36 cellular contexts compared by ENCODE assay signal in genomic region chr1:240917976-240918375, GRCh38.
DNase-seq lines count a peak whose midpoint lies in the region; ATAC-seq, FAIRE-seq and TF ChIP-seq lines count a peak whose summit lies in the region.
"Had no signal": no experiment of that assay in that cellular context is flagged by ENCODE, and none has a peak within 500 bp of the region (broad histone marks: within the 10 kb centered on the region; RNA-seq: fewer than 3 reads in every experiment).

No MANE protein-coding gene starts in this region.

- H4K20me1 ChIP-seq in Karpas-422 (ENCODE audit: insufficient read depth, low read depth, low read length) (no peaks in the 10 kb centered on the region), neural cell (ENCODE audit: insufficient read depth) (no peaks in the 10 kb centered on the region)
- H4K20me1 ChIP-seq: BLaER1; BLaER1 treated with 17β-estradiol and CSF1 and Interleukin-3, amounts not matched to agents 10 nM and 100 nM had no signal

- TF ChIP-seq CTCF in D721Med (IDR thresholded peaks at IDR 0.05; ENCODE audit: insufficient read depth, missing control alignments) (no peak), neural cell (IDR thresholded peaks at IDR 0.05; ENCODE audit: poor library complexity, severe bottlenecking) (no peak), type B pancreatic cell (conservative IDR thresholded peaks at IDR 0.05) (no peak)

- no peak overlapping the region for H3K4me3 ChIP-seq in Karpas-422 (ENCODE audit: low read length)
- H3K4me3 ChIP-seq in neural cell (ENCODE audit: low read length) = peak overlapping the region; percentile 9
- H3K4me3 ChIP-seq: A549; BLaER1; BLaER1 treated with 17β-estradiol and CSF1 and Interleukin-3, amounts not matched to agents 10 nM and 100 nM had no signal

- no peak overlapping the region for H3K27ac ChIP-seq in Karpas-422 (ENCODE audit: low read length)
- peak overlapping the region; percentile 29 for H3K27ac ChIP-seq in neural cell (ENCODE audit: low read length)
- H3K27ac ChIP-seq: 22Rv1; A549; BLaER1; BLaER1 treated with 17β-estradiol and CSF1 and Interleukin-3, amounts not matched to agents 10 nM and 100 nM; C4-2B had no signal

- H3F3A ChIP-seq in neural cell (ENCODE audit: insufficient read depth, low read length, poor library complexity, severe bottlenecking) = no peaks in the 10 kb centered on the region

- H3K27me3 ChIP-seq in Karpas-422 (ENCODE audit: low read length) = 0 out of 2 replicates have a peak, but pooled peaks cover 2% of the 10 kb centered on the region
- H3K27me3 ChIP-seq in neural cell (ENCODE audit: insufficient read depth, low read depth, low read length) = no peaks in the 10 kb centered on the region
- H3K27me3 ChIP-seq: BE2C; BLaER1; BLaER1 treated with 17β-estradiol and CSF1 and Interleukin-3, amounts not matched to agents 10 nM and 100 nM had no signal

- ATAC-seq in GM19455 (IDR thresholded peaks at IDR 0.05; ENCODE audit: unreplicated experiment) (no peak), HG02610 (IDR thresholded peaks at IDR 0.05; ENCODE audit: unreplicated experiment) (no peak), GM18517 (IDR thresholded peaks at IDR 0.05; ENCODE audit: unreplicated experiment) (no peak)
- no peak for ATAC-seq in stimulated activated naive B cell treated with anti-CD40 and anti-IgM and Interleukin-4, amounts not matched to agents 10 μg/mL and 1 μg/mL and 100 μg/mL, for 72 hours (replicated peaks)
- ATAC-seq: A549; CD8-positive, alpha-beta T cell had no signal

- no peaks in the 10 kb centered on the region for H3K4me1 Mint-ChIP-seq in type B pancreatic cell (ENCODE audit: unreplicated experiment)
- H3K4me1 Mint-ChIP-seq in stimulated activated naive B cell treated with anti-CD40 and anti-IgM and Interleukin-4, amounts not matched to agents 10 μg/mL and 1 μg/mL and 100 μg/mL, for 72 hours = no peaks in the 10 kb centered on the region
- H3K4me1 Mint-ChIP-seq: B cell; CD14-positive monocyte; CD4-positive, alpha-beta memory T cell; CD4-positive, CD25-positive, alpha-beta regulatory T cell; CD8-positive, alpha-beta memory T cell had no signal

- no peaks in the 10 kb centered on the region for H3K79me2 ChIP-seq in Karpas-422 (ENCODE audit: low read length)
- H3K79me2 ChIP-seq in neural cell (replicated peaks; ENCODE audit: insufficient read depth, low read length) = no peaks in the 10 kb centered on the region

- H3K36me3 Mint-ChIP-seq in type B pancreatic cell = no peaks in the 10 kb centered on the region
- no peaks in the 10 kb centered on the region for H3K36me3 Mint-ChIP-seq in stimulated activated naive B cell treated with anti-CD40 and anti-IgM and Interleukin-4, amounts not matched to agents 10 μg/mL and 1 μg/mL and 100 μg/mL, for 72 hours
- H3K36me3 Mint-ChIP-seq: CD14-positive monocyte; CD4-positive, alpha-beta memory T cell; CD4-positive, CD25-positive, alpha-beta regulatory T cell; CD8-positive, alpha-beta memory T cell; CD8-positive, alpha-beta T cell had no signal

- H3K9me3 ChIP-seq in Karpas-422 (ENCODE audit: low read length) (no peaks in the 10 kb centered on the region), neural cell (ENCODE audit: low read length) (no peaks in the 10 kb centered on the region)
- H3K9me3 ChIP-seq: A549; BE2C; BLaER1; BLaER1 treated with 17β-estradiol and CSF1 and Interleukin-3, amounts not matched to agents 10 nM and 100 nM; Caco-2 had no signal

- no peak overlapping the region for H3K4me3 Mint-ChIP-seq in type B pancreatic cell
- no peak overlapping the region for H3K4me3 Mint-ChIP-seq in stimulated activated naive B cell treated with anti-CD40 and anti-IgM and Interleukin-4, amounts not matched to agents 10 μg/mL and 1 μg/mL and 100 μg/mL, for 72 hours
- H3K4me3 Mint-ChIP-seq: B cell; CD14-positive monocyte; CD4-positive, alpha-beta memory T cell; CD4-positive, alpha-beta T cell; CD4-positive, CD25-positive, alpha-beta regulatory T cell; CD8-positive, alpha-beta memory T cell; CD8-positive, alpha-beta T cell had no signal

- H3K4me1 ChIP-seq in Karpas-422 (ENCODE audit: low read length) = peaks cover 13% of the 10 kb centered on the region
- H3K4me1 ChIP-seq: A549, BE2C, BLaER1, Caco-2 had no signal

- H3K4me2 ChIP-seq in Karpas-422 (ENCODE audit: low read depth, low read length, poor library complexity, severe bottlenecking) (no peak overlapping the region), neural cell (ENCODE audit: low read length) (peak overlapping the region; percentile 13)
- H3K4me2 ChIP-seq: A549; BLaER1; BLaER1 treated with 17β-estradiol and CSF1 and Interleukin-3, amounts not matched to agents 10 nM and 100 nM had no signal

- H3K9me2 ChIP-seq in Karpas-422 (replicated peaks; ENCODE audit: insufficient read depth, low read length) = no peaks in the 10 kb centered on the region
- H3K9me2 ChIP-seq in neural cell (ENCODE audit: insufficient read depth, low read length) = no peaks in the 10 kb centered on the region

- no peak for DNase-seq in D721Med (ENCODE audit: insufficient read length, low spot score)
- no peak for DNase-seq in Karpas-422
- DNase-seq in type B pancreatic cell (ENCODE audit: extremely low spot score, unreplicated experiment) = no peak
- no peak for DNase-seq in stimulated activated naive B cell treated with anti-CD40 and anti-IgM and Interleukin-4, amounts not matched to agents 10 μg/mL and 1 μg/mL and 100 μg/mL, for 72 hours
- DNase-seq: 8988T; ACHN; AML-193; BE2C; C1 segment of cervical spinal cord; Caco-2; Calu3; CD4-positive, alpha-beta memory T cell; CD4-positive, alpha-beta T cell; CD4-positive, CD25-positive, alpha-beta regulatory T cell; CD8-positive, alpha-beta memory T cell; CD8-positive, alpha-beta T cell; COR-L47; DMS 273 treated with DMSO at 0.1 percent for 48 hours; DMS153; DMS53; DMS79; DMS79 treated with DMSO at 0.1 percent for 48 hours; DND-41; EL had no signal

- TF ChIP-seq RAD21 in neural cell (conservative IDR thresholded peaks at IDR 0.05) = no peak

- TF ChIP-seq EP300 in neural cell (conservative IDR thresholded peaks at IDR 0.05; ENCODE audit: poor library complexity, severe bottlenecking) = peak; percentile 81

- H3K9ac ChIP-seq in Karpas-422 (ENCODE audit: low read length) = no peak overlapping the region
- no peak overlapping the region for H3K9ac ChIP-seq in neural cell (ENCODE audit: low read length)
- H3K9ac ChIP-seq: BLaER1; BLaER1 treated with 17β-estradiol and CSF1 and Interleukin-3, amounts not matched to agents 10 nM and 100 nM had no signal

- peaks cover 12% of the 10 kb centered on the region for H3K9me3 Mint-ChIP-seq in type B pancreatic cell
- H3K9me3 Mint-ChIP-seq in stimulated activated naive B cell treated with anti-CD40 and anti-IgM and Interleukin-4, amounts not matched to agents 10 μg/mL and 1 μg/mL and 100 μg/mL, for 72 hours = peaks cover 0 to 7% of the 10 kb centered on the region in 2 donors

- peaks cover 3% of the 10 kb centered on the region for H3K27me3 Mint-ChIP-seq in type B pancreatic cell
- H3K27me3 Mint-ChIP-seq in stimulated activated naive B cell treated with anti-CD40 and anti-IgM and Interleukin-4, amounts not matched to agents 10 μg/mL and 1 μg/mL and 100 μg/mL, for 72 hours = no peaks in the 10 kb centered on the region
- H3K27me3 Mint-ChIP-seq: B cell; CD4-positive, alpha-beta memory T cell; CD4-positive, alpha-beta T cell; CD4-positive, CD25-positive, alpha-beta regulatory T cell; CD8-positive, alpha-beta memory T cell had no signal

- peak; percentile 68 for FAIRE-seq in D721Med (lab: Jason Lieb, UNC)
- FAIRE-seq: A204.1, A549 had no signal

- no peaks in the 10 kb centered on the region for H3K36me3 ChIP-seq in Karpas-422 (ENCODE audit: insufficient read depth, low read length)
- H3K36me3 ChIP-seq in neural cell (ENCODE audit: insufficient read depth, low read length) = no peaks in the 10 kb centered on the region
- H3K36me3 ChIP-seq: BE2C; BLaER1; BLaER1 treated with 17β-estradiol and CSF1 and Interleukin-3, amounts not matched to agents 10 nM and 100 nM had no signal

- peak overlapping the region; percentile 6 for H3K27ac Mint-ChIP-seq in type B pancreatic cell
- H3K27ac Mint-ChIP-seq in stimulated activated naive B cell treated with anti-CD40 and anti-IgM and Interleukin-4, amounts not matched to agents 10 μg/mL and 1 μg/mL and 100 μg/mL, for 72 hours = no peak overlapping the region
- H3K27ac Mint-ChIP-seq: B cell; CD14-positive monocyte; CD4-positive, alpha-beta memory T cell; CD4-positive, alpha-beta T cell; CD4-positive, CD25-positive, alpha-beta regulatory T cell; CD8-positive, alpha-beta memory T cell; CD8-positive, alpha-beta T cell had no signal

- peak overlapping the region; percentile 79; the same call in 1 of the 2 replicates for H2AFZ ChIP-seq in Karpas-422 (ENCODE audit: low read length)
- no peak overlapping the region for H2AFZ ChIP-seq in neural cell (ENCODE audit: low read depth, low read length)

TF ChIP-seq in neural cell, 6 proteins besides CTCF, POLR2A, EP300 and RAD21:
- TF ChIP-seq, protein P1, sequence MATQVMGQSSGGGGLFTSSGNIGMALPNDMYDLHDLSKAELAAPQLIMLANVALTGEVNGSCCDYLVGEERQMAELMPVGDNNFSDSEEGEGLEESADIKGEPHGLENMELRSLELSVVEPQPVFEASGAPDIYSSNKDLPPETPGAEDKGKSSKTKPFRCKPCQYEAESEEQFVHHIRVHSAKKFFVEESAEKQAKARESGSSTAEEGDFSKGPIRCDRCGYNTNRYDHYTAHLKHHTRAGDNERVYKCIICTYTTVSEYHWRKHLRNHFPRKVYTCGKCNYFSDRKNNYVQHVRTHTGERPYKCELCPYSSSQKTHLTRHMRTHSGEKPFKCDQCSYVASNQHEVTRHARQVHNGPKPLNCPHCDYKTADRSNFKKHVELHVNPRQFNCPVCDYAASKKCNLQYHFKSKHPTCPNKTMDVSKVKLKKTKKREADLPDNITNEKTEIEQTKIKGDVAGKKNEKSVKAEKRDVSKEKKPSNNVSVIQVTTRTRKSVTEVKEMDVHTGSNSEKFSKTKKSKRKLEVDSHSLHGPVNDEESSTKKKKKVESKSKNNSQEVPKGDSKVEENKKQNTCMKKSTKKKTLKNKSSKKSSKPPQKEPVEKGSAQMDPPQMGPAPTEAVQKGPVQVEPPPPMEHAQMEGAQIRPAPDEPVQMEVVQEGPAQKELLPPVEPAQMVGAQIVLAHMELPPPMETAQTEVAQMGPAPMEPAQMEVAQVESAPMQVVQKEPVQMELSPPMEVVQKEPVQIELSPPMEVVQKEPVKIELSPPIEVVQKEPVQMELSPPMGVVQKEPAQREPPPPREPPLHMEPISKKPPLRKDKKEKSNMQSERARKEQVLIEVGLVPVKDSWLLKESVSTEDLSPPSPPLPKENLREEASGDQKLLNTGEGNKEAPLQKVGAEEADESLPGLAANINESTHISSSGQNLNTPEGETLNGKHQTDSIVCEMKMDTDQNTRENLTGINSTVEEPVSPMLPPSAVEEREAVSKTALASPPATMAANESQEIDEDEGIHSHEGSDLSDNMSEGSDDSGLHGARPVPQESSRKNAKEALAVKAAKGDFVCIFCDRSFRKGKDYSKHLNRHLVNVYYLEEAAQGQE (IDR thresholded peaks at IDR 0.05; ENCODE audit: borderline replicate concordance) = no peak
- TF ChIP-seq POLR2AphosphoS5 (IDR thresholded peaks at IDR 0.05) = peak; percentile 59
TF ChIP-seq in neural cell: peak in this region for 1.
